14 cellular contexts compared by ENCODE assay signal in the genomic region with DNA sequence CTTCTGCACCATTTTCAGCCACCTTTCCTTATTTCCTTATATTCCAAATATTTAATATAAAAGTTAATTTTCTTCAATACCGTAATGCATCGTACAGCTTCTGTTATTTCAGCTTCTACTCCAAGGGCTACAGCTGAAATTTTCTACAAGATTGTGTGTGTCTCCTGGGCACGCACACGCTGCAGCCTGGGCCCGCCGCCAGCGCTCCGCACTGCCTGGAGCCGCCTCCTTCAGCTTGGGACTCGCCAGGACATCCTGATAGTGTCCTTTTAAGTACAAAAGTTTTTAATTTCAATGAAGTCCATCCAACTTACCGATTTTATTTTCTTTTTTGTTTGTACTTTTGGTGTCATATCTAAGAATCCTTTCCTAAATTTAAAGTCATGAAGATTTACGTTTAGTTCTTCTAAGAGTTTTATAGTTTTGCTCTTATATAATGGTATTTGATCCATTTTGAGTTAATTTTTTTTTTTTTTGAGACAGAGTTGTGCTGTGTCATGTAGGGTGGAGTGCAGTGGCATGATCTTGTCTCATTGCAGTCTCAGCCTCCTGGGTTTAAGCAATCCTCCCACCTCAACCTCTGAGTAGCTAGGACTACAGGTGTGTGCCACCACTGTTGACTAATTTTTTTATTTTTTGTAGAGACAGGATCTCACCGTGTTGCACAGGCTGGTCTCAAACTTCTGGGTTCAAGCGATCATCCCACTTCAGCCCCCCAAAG.
DNase-seq lines count a peak whose midpoint lies in the region; ATAC-seq and TF ChIP-seq lines count a peak whose summit lies in the region.
"Had no signal": no experiment of that assay in that cellular context is flagged by ENCODE, and none has a peak within 500 bp of the region (broad histone marks: within the 10 kb centered on the region; RNA-seq: fewer than 3 reads in every experiment).

No MANE protein-coding gene starts in this region.

- H3K9me3 ChIP-seq in left ventricle myocardium inferior (replicated peaks), result no peaks in the 10 kb centered on the region
- H3K9me3 ChIP-seq: BE2C had no signal

- DNase-seq in left ventricle myocardium superior (peak; percentile 47), left ventricle myocardium inferior (no peak), M059J (ENCODE audit: low read depth) (peak; percentile 4), globus pallidus (ENCODE audit: low spot score) (peak; percentile 0)
- DNase-seq: BE2C; CD4-positive, alpha-beta memory T cell; DMS79; GOT3; H9 had no signal

- H3K27ac ChIP-seq in left ventricle myocardium inferior (replicated peaks), result no peak overlapping the region
- H3K27ac ChIP-seq: C4-2B had no signal

- H3K27me3 ChIP-seq in left ventricle myocardium inferior (ENCODE audit: low read depth), result peaks cover 8% of the 10 kb centered on the region

- H3K36me3 ChIP-seq in left ventricle myocardium inferior, result no peaks in the 10 kb centered on the region
- H3K36me3 ChIP-seq: BE2C had no signal

- intact Hi-C loops in left ventricle myocardium superior (cut with micrococcal nuclease) (no loop called here), left ventricle myocardium inferior (cut with micrococcal nuclease) (no loop called here)

- H3K4me3 ChIP-seq in left ventricle myocardium inferior, result no peak overlapping the region

- ATAC-seq in left ventricle myocardium superior (peak; percentile 41), GM18517 (IDR thresholded peaks at IDR 0.05; ENCODE audit: unreplicated experiment) (no peak), HG02970 (IDR thresholded peaks at IDR 0.05; ENCODE audit: low FRiP score, unreplicated experiment) (no peak), HG02938 (IDR thresholded peaks at IDR 0.05; ENCODE audit: unreplicated experiment) (no peak)
- ATAC-seq: HepG2 had no signal

- TF ChIP-seq CTCF in left ventricle myocardium inferior (IDR thresholded peaks at IDR 0.05; ENCODE audit: borderline replicate concordance), result no peak

- no peaks in the 10 kb centered on the region for H3K4me1 ChIP-seq in left ventricle myocardium inferior
- H3K4me1 ChIP-seq: BE2C had no signal
